Comparison of ENCODE assay signal across 11 cellular contexts in genomic region chr19:18675779-18676178, GRCh38. TPM values are rescaled to one million over a fixed set of nuclear protein-coding genes. Genes with fewer than 3 reads are reported as not detected.
DNase-seq lines count a peak whose midpoint lies in the region; ATAC-seq and TF ChIP-seq lines count a peak whose summit lies in the region.
"Had no signal": no experiment of that assay in that cellular context is flagged by ENCODE, and none has a peak within 500 bp of the region (broad histone marks: within the 10 kb centered on the region; RNA-seq: fewer than 3 reads in every experiment).

No MANE protein-coding gene starts in this region.

- H3K9me3 Mint-ChIP-seq in chondrocyte (ENCODE audit: low read depth) (no peaks in the 10 kb centered on the region), osteocyte (ENCODE audit: unreplicated experiment) (no peaks in the 10 kb centered on the region)

- H3K9ac ChIP-seq in OCI-LY1 (ENCODE audit: low read length): no peak overlapping the region
- H3K9ac ChIP-seq: BLaER1 had no signal

- H3K27me3 ChIP-seq in OCI-LY1 (ENCODE audit: insufficient read depth, low read length) (peaks cover 7% of the 10 kb centered on the region; the same call in 1 of the 2 replicates), aorta (ENCODE audit: control insufficient read depth in 1 of 2, insufficient read depth in 2 of 2, low read length in 1 of 2) (no peaks in the 10 kb centered on the region)
- H3K27me3 ChIP-seq: BLaER1, upper lobe of right lung had no signal

- H3K36me3 Mint-ChIP-seq in chondrocyte (ENCODE audit: low read depth) (no peaks in the 10 kb centered on the region), osteocyte (ENCODE audit: unreplicated experiment) (no peaks in the 10 kb centered on the region)

- H4K20me1 ChIP-seq in OCI-LY1 (ENCODE audit: insufficient read depth, low read length): no peaks in the 10 kb centered on the region

- H3K27ac ChIP-seq in OCI-LY1 (ENCODE audit: low read depth, low read length, poor library complexity, severe bottlenecking) (no peak overlapping the region), aorta (ENCODE audit: low read depth in 1 of 2, low read length in 2 of 2) (no peak overlapping the region)
- H3K27ac ChIP-seq: BLaER1, spleen, upper lobe of right lung had no signal

- WGBS in aorta, 2 donors: 60 to 65% methylated on average over 5 of the region's 5 CpGs

- no peaks in the 10 kb centered on the region for H3K79me2 ChIP-seq in OCI-LY1 (ENCODE audit: insufficient read depth, low read length)

- DNase-seq in NCI-H2227 (lab: John Stamatoyannopoulos, UW; ENCODE audit: unreplicated experiment) (peak; percentile 3), NCI-H2227 treated with DMSO at 0.1 percent for 48 hours (lab: John Stamatoyannopoulos, UW) (no peak), chondrocyte (ENCODE audit: low spot score) (no peak), osteocyte (ENCODE audit: extremely low spot score, unreplicated experiment) (no peak), globus pallidus (ENCODE audit: low spot score) (no peak), aorta (no peak)
- no peak for DNase-seq in effector CD8-positive, alpha-beta T cell (lab: John Stamatoyannopoulos, UW)
- DNase-seq: spleen, upper lobe of right lung had no signal

- H3K9me3 ChIP-seq in OCI-LY1 (ENCODE audit: low read length) (no peaks in the 10 kb centered on the region), aorta (ENCODE audit: control insufficient read depth, low read length) (no peaks in the 10 kb centered on the region)
- H3K9me3 ChIP-seq: BLaER1, spleen, upper lobe of right lung had no signal

- no peaks in the 10 kb centered on the region for H3K4me1 ChIP-seq in OCI-LY1 (ENCODE audit: insufficient read depth, low read length, severe bottlenecking)
- no peaks in the 10 kb centered on the region for H3K4me1 ChIP-seq in aorta (ENCODE audit: control insufficient read depth in 1 of 2, insufficient read depth in 2 of 2, low read length in 2 of 2)

- H3K4me2 ChIP-seq in OCI-LY1 (ENCODE audit: low read length): no peak overlapping the region
- H3K4me2 ChIP-seq: BLaER1 had no signal

- no peaks in the 10 kb centered on the region for H3K9me2 ChIP-seq in OCI-LY1 (ENCODE audit: low read depth, low read length)

- intact Hi-C loops in aorta (cut with DNase I): loop anchor here (5.0 kb wide), 2 partner anchors 78 to 223 kb away; no protein-coding TSS in a partner anchor

- H3K36me3 ChIP-seq in OCI-LY1 (ENCODE audit: insufficient read depth, low read length): no peaks in the 10 kb centered on the region
- H3K36me3 ChIP-seq in aorta (ENCODE audit: control insufficient read depth in 1 of 2, insufficient read depth in 2 of 2, low read length in 1 of 2): no peaks in the 10 kb centered on the region
- H3K36me3 ChIP-seq: BLaER1, upper lobe of right lung had no signal

- no peak overlapping the region for H3K4me3 Mint-ChIP-seq in chondrocyte (ENCODE audit: unreplicated experiment)
- H3K4me3 Mint-ChIP-seq in osteocyte (ENCODE audit: unreplicated experiment): no peak overlapping the region

- no peak for ATAC-seq in aorta (ENCODE audit: low FRiP score)
- ATAC-seq: upper lobe of right lung had no signal

- H3K4me3 ChIP-seq in OCI-LY1 (ENCODE audit: low read depth, low read length, poor library complexity, severe bottlenecking): no peak overlapping the region
- H3K4me3 ChIP-seq in aorta (ENCODE audit: low read length in 2 of 2): no peak overlapping the region
- H3K4me3 ChIP-seq: BLaER1, spleen, upper lobe of right lung had no signal

- no peaks in the 10 kb centered on the region for H3F3A ChIP-seq in OCI-LY1 (ENCODE audit: insufficient read depth, low read length)

- H2AFZ ChIP-seq in OCI-LY1 (ENCODE audit: low read length): no peak overlapping the region

- TF ChIP-seq CTCF in OCI-LY1 (IDR thresholded peaks at IDR 0.05; ENCODE audit: low read length): peak; percentile 60
- peak; percentile 77 for TF ChIP-seq CTCF in chondrocyte (IDR thresholded peaks at IDR 0.05)
- peak; percentile 60 for TF ChIP-seq CTCF in osteocyte (IDR thresholded peaks at IDR 0.05)

- no peak overlapping the region for H3K27ac Mint-ChIP-seq in chondrocyte (ENCODE audit: unreplicated experiment)
- no peak overlapping the region for H3K27ac Mint-ChIP-seq in osteocyte (ENCODE audit: unreplicated experiment)

- H3K27me3 Mint-ChIP-seq in chondrocyte (ENCODE audit: low read depth): no peaks in the 10 kb centered on the region
- H3K27me3 Mint-ChIP-seq in osteocyte (ENCODE audit: unreplicated experiment): no peaks in the 10 kb centered on the region

- H3K4me1 Mint-ChIP-seq in chondrocyte (ENCODE audit: low read depth) (peaks cover 29% of the 10 kb centered on the region), osteocyte (ENCODE audit: unreplicated experiment) (peaks cover 19% of the 10 kb centered on the region)

RNA-seq across cellular contexts. Expression of gene CRTC1, which starts 7.7 kb away (rescaled TPM):
- total RNA-seq in chondrocyte (14.6 to 17.2 TPM (median 15.5 TPM) in 3 replicates), osteocyte (24.0 and 25.7 TPM in 2 replicates), aorta (10 to 100 TPM in 1 of 2 donors, 1 to 10 TPM in 1; 9.5 to 16.5 TPM)
- 10 to 100 TPM in 1 of 2 donors, 1 to 10 TPM in 1; 3.6 to 11.9 TPM for polyA plus RNA-seq in aorta

RNA-seq across cellular contexts. Expression of gene KLHL26, which starts 39.0 kb away (rescaled TPM):
- total RNA-seq in chondrocyte (6.6 to 9.8 TPM (median 8.0 TPM) in 3 replicates), osteocyte (12.4 and 13.2 TPM in 2 replicates), aorta (10 to 100 TPM; 12.1 to 19.2 TPM)
- 1 to 10 TPM; 1.9 to 7.1 TPM for polyA plus RNA-seq in aorta
